23 cellular contexts compared by ENCODE assay signal in the genomic region with DNA sequence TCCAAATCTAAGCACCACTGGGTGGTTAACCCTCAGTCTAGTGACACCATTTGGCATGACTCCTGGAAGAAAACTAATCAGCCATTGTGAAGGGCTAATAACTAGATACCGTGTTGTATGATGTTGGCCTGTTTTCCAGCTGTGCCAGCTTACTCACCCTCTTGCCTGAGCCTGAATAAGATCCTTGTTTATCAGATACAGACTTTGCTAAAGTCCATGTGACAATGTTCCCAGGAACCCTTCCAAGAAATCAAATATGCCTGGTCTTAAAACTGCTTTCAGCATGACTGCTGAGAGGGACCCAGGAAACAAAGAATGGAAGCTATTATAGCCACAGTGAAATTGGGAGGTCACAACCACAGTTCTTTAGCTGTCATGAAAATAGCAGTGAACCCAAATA.
A peak's percentile ranks its signal among the peaks of the same experiment; 100 is the strongest.
DNase-seq lines count a peak whose midpoint lies in the region; FAIRE-seq and TF ChIP-seq lines count a peak whose summit lies in the region.
"Had no signal": no experiment of that assay in that cellular context is flagged by ENCODE, and none has a peak within 500 bp of the region (broad histone marks: within the 10 kb centered on the region; RNA-seq: fewer than 3 reads in every experiment).

No MANE protein-coding gene starts in this region.

- H3K4me1 ChIP-seq in astrocyte (ENCODE audit: insufficient read depth, low read length) (no peaks in the 10 kb centered on the region), esophagus squamous epithelium (no peaks in the 10 kb centered on the region), uterus (no peaks in the 10 kb centered on the region)
- H3K4me1 ChIP-seq: heart right ventricle, spleen had no signal

- no peaks in the 10 kb centered on the region for H3K4me1 Mint-ChIP-seq in astrocyte (ENCODE audit: low read depth, unreplicated experiment)
- H3K4me1 Mint-ChIP-seq: CD8-positive, alpha-beta memory T cell; IgD-negative memory B cell; stimulated activated naive B cell treated with anti-CD40 and anti-IgM and Interleukin-4, amounts not matched to agents 10 μg/mL and 1 μg/mL and 100 μg/mL, for 72 hours had no signal

- H3K4me2 ChIP-seq in astrocyte (ENCODE audit: low read length): no peak overlapping the region

- no peak for FAIRE-seq in astrocyte (lab: Jason Lieb, UNC)

- DNase-seq in DMS 273 (lab: John Stamatoyannopoulos, UW; ENCODE audit: unreplicated experiment): peak; percentile 16
- DNase-seq in DMS 273 treated with DMSO at 0.1 percent for 48 hours (lab: John Stamatoyannopoulos, UW): no peak
- peak; percentile 32 for DNase-seq in astrocyte (ENCODE audit: low read depth)
- DNase-seq in fibroblast of the aortic adventitia (ENCODE audit: low read depth): peak; percentile 43
- peak; percentile 45 for DNase-seq in smooth muscle cell of the brain vasculature (ENCODE audit: low read depth, low spot score)
- DNase-seq in esophagus squamous epithelium (lab: John Stamatoyannopoulos, UW): no peak
- no peak for DNase-seq in cerebellar nuclear complex (lab: John Stamatoyannopoulos, UW)
- DNase-seq in uterus: no peak
- DNase-seq: activated CD4-positive, alpha-beta T cell treated with anti-CD3 and anti-CD28 coated beads for 4 hours; CD8-positive, alpha-beta memory T cell; GF-D8; heart right ventricle; NCI-H1436; NCI-H226; ovary; SHP77; spleen; stimulated activated naive B cell treated with anti-CD40 and anti-IgM and Interleukin-4, amounts not matched to agents 10 μg/mL and 1 μg/mL and 100 μg/mL, for 72 hours; T-helper 9 cell had no signal

- H3K9me3 ChIP-seq in astrocyte (ENCODE audit: insufficient read depth, low read depth, low read length): no peaks in the 10 kb centered on the region
- H3K9me3 ChIP-seq in esophagus squamous epithelium: no peaks in the 10 kb centered on the region
- no peaks in the 10 kb centered on the region for H3K9me3 ChIP-seq in uterus
- H3K9me3 ChIP-seq: ovary had no signal

- H3K9me3 Mint-ChIP-seq in astrocyte (ENCODE audit: unreplicated experiment): no peaks in the 10 kb centered on the region
- H3K9me3 Mint-ChIP-seq: stimulated activated naive B cell treated with anti-CD40 and anti-IgM and Interleukin-4, amounts not matched to agents 10 μg/mL and 1 μg/mL and 100 μg/mL, for 72 hours had no signal

- H3K27ac Mint-ChIP-seq in astrocyte (ENCODE audit: unreplicated experiment): no peak overlapping the region
- H3K27ac Mint-ChIP-seq: activated naive CD4-positive, alpha-beta T cell treated with anti-CD3 and anti-CD28 coated beads, Interleukin-2, amount 50 U/mL, for 72 hours; CD8-positive, alpha-beta memory T cell; IgD-negative memory B cell; stimulated activated naive B cell treated with anti-CD40 and anti-IgM and Interleukin-4, amounts not matched to agents 10 μg/mL and 1 μg/mL and 100 μg/mL, for 72 hours; type B pancreatic cell had no signal

- H3K4me3 Mint-ChIP-seq in astrocyte (ENCODE audit: unreplicated experiment): no peak overlapping the region
- H3K4me3 Mint-ChIP-seq: CD8-positive, alpha-beta memory T cell; IgD-negative memory B cell; stimulated activated naive B cell treated with anti-CD40 and anti-IgM and Interleukin-4, amounts not matched to agents 10 μg/mL and 1 μg/mL and 100 μg/mL, for 72 hours; type B pancreatic cell had no signal

- no peak overlapping the region for H3K9ac ChIP-seq in astrocyte (ENCODE audit: low read length)

- WGBS in esophagus squamous epithelium, 2 donors: 30% methylated on average over 1 of the region's 1 CpG

- TF ChIP-seq POLR2A in esophagus squamous epithelium (IDR thresholded peaks at IDR 0.05): no peak
- TF ChIP-seq POLR2A in uterus (IDR thresholded peaks at IDR 0.05): no peak

- no peak for TF ChIP-seq CTCF in astrocyte (IDR thresholded peaks at IDR 0.05; ENCODE audit: insufficient read depth, low read depth, low read length)
- TF ChIP-seq CTCF in fibroblast of the aortic adventitia (IDR thresholded peaks at IDR 0.05; ENCODE audit: insufficient read depth, low read length): no peak
- no peak for TF ChIP-seq CTCF in esophagus squamous epithelium (IDR thresholded peaks at IDR 0.05)
- TF ChIP-seq CTCF in uterus (IDR thresholded peaks at IDR 0.05): no peak

- H3K27me3 ChIP-seq in astrocyte (ENCODE audit: insufficient read depth, low read length) (no peaks in the 10 kb centered on the region), esophagus squamous epithelium (no peaks in the 10 kb centered on the region), uterus (no peaks in the 10 kb centered on the region)
- H3K27me3 ChIP-seq: heart right ventricle, ovary, spleen had no signal

- H3K36me3 ChIP-seq in astrocyte (ENCODE audit: insufficient read depth, low read length) (no peaks in the 10 kb centered on the region), esophagus squamous epithelium (no peaks in the 10 kb centered on the region), uterus (no peaks in the 10 kb centered on the region)
- H3K36me3 ChIP-seq: heart right ventricle, ovary, spleen had no signal

- intact Hi-C loops in esophagus squamous epithelium (cut with DNase I) (no loop called here), uterus (cut with DNase I; ENCODE audit: low total_unique reads) (no loop called here)

- no peak overlapping the region for H3K27ac ChIP-seq in astrocyte (ENCODE audit: low read depth, low read length)
- H3K27ac ChIP-seq in esophagus squamous epithelium: no peak overlapping the region
- H3K27ac ChIP-seq in uterus: no peak overlapping the region
- H3K27ac ChIP-seq: 22Rv1, heart right ventricle, ovary, spleen had no signal

- no peak overlapping the region for H2AFZ ChIP-seq in astrocyte (ENCODE audit: low read depth, low read length)

- H4K20me1 ChIP-seq in astrocyte (ENCODE audit: insufficient read depth, low read length): no peaks in the 10 kb centered on the region

- H3K4me3 ChIP-seq in astrocyte (ENCODE audit: insufficient read depth, low read depth, low read length) (no peak overlapping the region), fibroblast of the aortic adventitia (ENCODE audit: low read depth, low read length) (no peak overlapping the region), esophagus squamous epithelium (no peak overlapping the region), uterus (no peak overlapping the region)
- H3K4me3 ChIP-seq: heart right ventricle, ovary, spleen had no signal

- H3K27me3 Mint-ChIP-seq in astrocyte (ENCODE audit: low read depth, unreplicated experiment): no peaks in the 10 kb centered on the region
- H3K27me3 Mint-ChIP-seq: CD8-positive, alpha-beta memory T cell; IgD-negative memory B cell; stimulated activated naive B cell treated with anti-CD40 and anti-IgM and Interleukin-4, amounts not matched to agents 10 μg/mL and 1 μg/mL and 100 μg/mL, for 72 hours; type B pancreatic cell had no signal

- no peaks in the 10 kb centered on the region for H3K36me3 Mint-ChIP-seq in astrocyte (ENCODE audit: low read depth, unreplicated experiment)
- H3K36me3 Mint-ChIP-seq: activated naive CD4-positive, alpha-beta T cell treated with anti-CD3 and anti-CD28 coated beads, Interleukin-2, amount 50 U/mL, for 72 hours; CD8-positive, alpha-beta memory T cell; IgD-negative memory B cell; stimulated activated naive B cell treated with anti-CD40 and anti-IgM and Interleukin-4, amounts not matched to agents 10 μg/mL and 1 μg/mL and 100 μg/mL, for 72 hours; type B pancreatic cell had no signal

- H3K79me2 ChIP-seq in astrocyte (ENCODE audit: insufficient read depth, low read length): no peaks in the 10 kb centered on the region

Comparison
In these comparisons a context has a peak if more than half of its experiments do, and no peak if none do; other contexts are left out.
1. DNase-seq: peak in DMS 273 (single experiment), astrocyte (single experiment), fibroblast of the aortic adventitia (single experiment) and smooth muscle cell of the brain vasculature (single experiment); none in DMS 273 treated with DMSO at 0.1 percent for 48 hours (single experiment), esophagus squamous epithelium (single experiment), cerebellar nuclear complex (0 of 2) and uterus (0 of 2).